8 cellular contexts compared by ENCODE assay signal in the genomic region with DNA sequence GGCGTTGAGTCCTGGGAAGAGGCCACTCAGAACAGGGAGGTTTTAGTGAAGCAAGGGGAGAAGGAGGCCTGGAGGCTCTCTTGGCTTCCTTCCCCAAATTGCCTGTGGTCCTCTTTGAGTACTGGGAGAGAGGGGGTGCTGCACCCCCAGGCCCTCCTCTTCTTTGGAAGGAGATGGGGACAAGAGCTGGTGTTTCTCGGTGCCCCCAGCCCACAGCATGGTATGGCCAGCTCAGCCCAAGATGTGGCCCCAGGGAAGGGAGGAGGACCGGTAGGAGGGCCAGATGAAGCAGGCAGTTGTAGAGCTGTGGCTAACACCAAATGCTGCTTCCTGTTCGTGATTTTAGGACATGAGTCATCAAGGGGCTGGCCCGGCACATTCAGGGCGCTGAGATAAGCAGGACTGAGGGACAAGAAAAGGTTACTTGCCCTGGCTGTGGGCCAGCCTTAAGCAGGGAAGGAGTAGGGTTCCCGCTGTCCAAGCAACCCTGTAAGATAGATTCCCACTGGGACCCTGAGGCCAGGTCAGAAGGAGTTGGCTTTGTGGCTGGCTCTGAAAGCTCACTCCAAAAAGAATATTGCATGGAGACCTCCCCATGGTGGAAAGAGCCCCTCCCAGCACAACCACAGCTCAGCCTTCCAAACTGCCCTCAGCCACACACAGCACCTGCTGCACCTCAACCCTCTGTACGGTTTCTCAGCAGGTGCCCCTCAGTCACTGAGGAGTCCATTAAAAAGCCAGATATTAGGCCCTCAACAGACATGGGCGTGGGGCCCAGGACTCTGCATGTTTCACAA. TPM values are rescaled to one million over a fixed set of nuclear protein-coding genes. Genes with fewer than 3 reads are reported as not detected.
DNase-seq lines count a peak whose midpoint lies in the region; ATAC-seq, FAIRE-seq and TF ChIP-seq lines count a peak whose summit lies in the region.

No MANE protein-coding gene starts in this region.

- H4K20me1 ChIP-seq in astrocyte (ENCODE audit: insufficient read depth, low read length), result peaks cover 5% of the 10 kb centered on the region
- H4K20me1 ChIP-seq in keratinocyte (ENCODE audit: control insufficient read depth, extremely low read depth, insufficient read depth, low read length), result no peaks in the 10 kb centered on the region

- H3K27me3 ChIP-seq in astrocyte (ENCODE audit: insufficient read depth, low read length), result peaks cover 12% of the 10 kb centered on the region
- H3K27me3 ChIP-seq in keratinocyte (ENCODE audit: control insufficient read depth, extremely low read depth, insufficient read depth, low read length), result peaks cover 5% of the 10 kb centered on the region

- H3K79me2 ChIP-seq in astrocyte (ENCODE audit: insufficient read depth, low read length) (no peaks in the 10 kb centered on the region), keratinocyte (ENCODE audit: control insufficient read depth, insufficient read depth, low read length) (no peaks in the 10 kb centered on the region)

- peak; percentile 50 to 96 (median 59) for DNase-seq in T-helper 1 cell
- DNase-seq in astrocyte (ENCODE audit: low read depth), result peak; percentile 84
- DNase-seq in keratinocyte (ENCODE audit: low read depth, low spot score), result peak; percentile 63
- DNase-seq in stimulated activated CD4-positive, alpha-beta T cell treated with anti-CD3 and anti-CD28 coated beads, Interleukin-4, amount 100 ng/mL, for 24 hours, result peak; percentile 83
- no peak for DNase-seq in NCI-H1092 treated with DMSO at 0.1 percent for 48 hours (lab: John Stamatoyannopoulos, UW)

- H3K4me3 ChIP-seq in astrocyte (ENCODE audit: insufficient read depth, low read depth, low read length), result peak overlapping the region; percentile 13
- H3K4me3 ChIP-seq in keratinocyte (ENCODE audit: control insufficient read depth in 2 of 3, extremely low read depth in 1 of 3, insufficient read depth in 2 of 3, low read depth in 1 of 3, low read length in 3 of 3), result peak overlapping the region in 1 of 3 experiments; percentile 5

- ATAC-seq in GM19372 (IDR thresholded peaks at IDR 0.05; ENCODE audit: low read depth, unreplicated experiment) (peak; percentile 78), HG03469 (IDR thresholded peaks at IDR 0.05; ENCODE audit: unreplicated experiment) (peak; percentile 52)

- H3K9me1 ChIP-seq in keratinocyte (ENCODE audit: control insufficient read depth, extremely low read depth, insufficient read depth, low read length), result no peaks in the 10 kb centered on the region

- no peak overlapping the region for H3K9ac ChIP-seq in astrocyte (ENCODE audit: low read length)
- H3K9ac ChIP-seq in keratinocyte (ENCODE audit: control insufficient read depth, extremely low read depth, insufficient read depth, low read length), result no peak overlapping the region

- no peaks in the 10 kb centered on the region for H3K9me3 ChIP-seq in astrocyte (ENCODE audit: insufficient read depth, low read depth, low read length)
- H3K9me3 ChIP-seq in keratinocyte (ENCODE audit: control insufficient read depth, low read depth, low read length), result no peaks in the 10 kb centered on the region

- FAIRE-seq in astrocyte (lab: Jason Lieb, UNC) (peak; percentile 73), keratinocyte (lab: Jason Lieb, UNC) (peak; percentile 83)

- peaks cover 10% of the 10 kb centered on the region for H3K4me1 Mint-ChIP-seq in astrocyte (ENCODE audit: low read depth, unreplicated experiment)

- no peak overlapping the region for H3K4me3 Mint-ChIP-seq in astrocyte (ENCODE audit: unreplicated experiment)

- no peaks in the 10 kb centered on the region for H3K36me3 Mint-ChIP-seq in astrocyte (ENCODE audit: low read depth, unreplicated experiment)

- no peak for TF ChIP-seq CTCF in C4-2B (conservative IDR thresholded peaks at IDR 0.05)
- TF ChIP-seq CTCF in astrocyte (IDR thresholded peaks at IDR 0.05; ENCODE audit: insufficient read depth, low read depth, low read length), result no peak
- no peak for TF ChIP-seq CTCF in keratinocyte (optimal IDR thresholded peaks at IDR 0.05 in 1 of 3, IDR thresholded peaks at IDR 0.05 in 1 of 3, conservative IDR thresholded peaks at IDR 0.05 in 1 of 3; ENCODE audit: extremely low read depth in 1 of 3, insufficient read depth in 2 of 3, low read length in 3 of 3)

- peak overlapping the region; percentile 45 for H3K27ac ChIP-seq in C4-2B
- no peak overlapping the region for H3K27ac ChIP-seq in astrocyte (ENCODE audit: low read depth, low read length)
- H3K27ac ChIP-seq in keratinocyte (ENCODE audit: control insufficient read depth, insufficient read depth, low read length), result no peak overlapping the region

- H2AFZ ChIP-seq in astrocyte (ENCODE audit: low read depth, low read length) (peak overlapping the region; percentile 5), keratinocyte (ENCODE audit: control insufficient read depth, low read length) (no peak overlapping the region)

- H3K36me3 ChIP-seq in astrocyte (ENCODE audit: insufficient read depth, low read length), result no peaks in the 10 kb centered on the region
- no peaks in the 10 kb centered on the region for H3K36me3 ChIP-seq in keratinocyte (ENCODE audit: control insufficient read depth in 2 of 2, extremely low read depth in 1 of 2, insufficient read depth in 2 of 2, low read length in 2 of 2)

- H3K9me3 Mint-ChIP-seq in astrocyte (ENCODE audit: unreplicated experiment), result no peaks in the 10 kb centered on the region

- H3K27ac Mint-ChIP-seq in astrocyte (ENCODE audit: unreplicated experiment), result no peak overlapping the region

- dilution Hi-C loops in keratinocyte (cut with MboI; ENCODE audit: extremely low pct_ligation_motif_present, low sequenced_read_pairs), result no loop called here

- peaks cover 12% of the 10 kb centered on the region for H3K4me1 ChIP-seq in astrocyte (ENCODE audit: insufficient read depth, low read length)
- H3K4me1 ChIP-seq in keratinocyte (ENCODE audit: control insufficient read depth, extremely low read depth, insufficient read depth, low read length), result peaks cover 17% of the 10 kb centered on the region

- peaks cover 45% of the 10 kb centered on the region for H3K27me3 Mint-ChIP-seq in astrocyte (ENCODE audit: low read depth, unreplicated experiment)

- peak overlapping the region; percentile 64 for H3K4me2 ChIP-seq in astrocyte (ENCODE audit: low read length)
- H3K4me2 ChIP-seq in keratinocyte (ENCODE audit: control insufficient read depth, extremely low read depth, insufficient read depth, low read depth, low read length), result peak overlapping the region; percentile 25

RNA-seq across cellular contexts. Expression of gene TNFRSF1B, which starts 4.9 kb away (rescaled TPM):
- 0.09 TPM in 1 of 2 replicates, not detected in the other for total RNA-seq in astrocyte
- polyA plus RNA-seq in keratinocyte, result 0.02 to 0.04 TPM (median 0.04 TPM) in 3 replicates
- not detected for polyA plus RNA-seq in keratinocyte (2011; ENCODE audit: low read depth)
- not detected in 2 replicates for polyA plus RNA-seq in keratinocyte (2011; cell fraction: cytosol; rRNA removed)
- polyA plus RNA-seq in keratinocyte (2011; cell fraction: nucleus; rRNA removed), result not detected in 2 replicates
- polyA plus RNA-seq in keratinocyte (2012; ENCODE audit: low replicate concordance), result not detected in 2 replicates
- not detected in 3 replicates for polyA minus RNA-seq in keratinocyte
- not detected for polyA minus RNA-seq in keratinocyte (2011; cell fraction: cytosol; rRNA and poly(A)+ RNA removed)
- polyA minus RNA-seq in keratinocyte (2011; cell fraction: nucleus; rRNA and poly(A)+ RNA removed), result not detected in 2 replicates
